In genomic region chr3:102053375-102053989, GRCh38 we compare ENCODE assay signal across 9 cellular contexts.
DNase-seq lines count a peak whose midpoint lies in the region; ATAC-seq, FAIRE-seq and TF ChIP-seq lines count a peak whose summit lies in the region.
"Had no signal": no experiment of that assay in that cellular context is flagged by ENCODE, and none has a peak within 500 bp of the region (broad histone marks: within the 10 kb centered on the region; RNA-seq: fewer than 3 reads in every experiment).

No MANE protein-coding gene starts in this region.

- no CpG with 5 or more reads among the region's 4 CpGs for WGBS in trophoblast cell (ENCODE audit: extremely low coverage, insufficient coverage, insufficient read length)

- H3K23ac ChIP-seq in trophoblast cell (ENCODE audit: low read length): no peak overlapping the region

- no peaks in the 10 kb centered on the region for H3K79me1 ChIP-seq in trophoblast cell (ENCODE audit: low read length)

- H2AFZ ChIP-seq in astrocyte (ENCODE audit: low read depth, low read length): peak overlapping the region; percentile 6
- H2AFZ ChIP-seq in trophoblast cell (ENCODE audit: insufficient read depth, low read length, poor library complexity): no peak overlapping the region

- FAIRE-seq in astrocyte (lab: Jason Lieb, UNC) (no peak), HTR-8/SVneo (lab: Jason Lieb, UNC) (no peak)

- no peaks in the 10 kb centered on the region for H3K36me3 ChIP-seq in astrocyte (ENCODE audit: insufficient read depth, low read length)
- H3K36me3 ChIP-seq in trophoblast cell (ENCODE audit: control insufficient read depth in 1 of 2, insufficient read depth in 2 of 2, low read length in 2 of 2): no peaks in the 10 kb centered on the region
- H3K36me3 ChIP-seq in gastrocnemius medialis: no peaks in the 10 kb centered on the region

- no peak overlapping the region for H3K4ac ChIP-seq in trophoblast cell (ENCODE audit: low read depth, low read length)

- H3K79me2 ChIP-seq in astrocyte (ENCODE audit: insufficient read depth, low read length): no peaks in the 10 kb centered on the region
- no peaks in the 10 kb centered on the region for H3K79me2 ChIP-seq in trophoblast cell (ENCODE audit: control insufficient read depth, insufficient read depth, low read length, poor library complexity)

- no peak overlapping the region for H3K14ac ChIP-seq in trophoblast cell (ENCODE audit: low read length)

- H3K27me3 ChIP-seq in astrocyte (ENCODE audit: insufficient read depth, low read length) (no peaks in the 10 kb centered on the region), trophoblast cell (ENCODE audit: insufficient read depth, low read length) (no peaks in the 10 kb centered on the region), gastrocnemius medialis (no peaks in the 10 kb centered on the region)

- peak overlapping the region; percentile 7 for H3K27ac ChIP-seq in astrocyte (ENCODE audit: low read depth, low read length)
- no peak overlapping the region for H3K27ac ChIP-seq in trophoblast cell (ENCODE audit: low read depth, low read length)
- H3K27ac ChIP-seq in gastrocnemius medialis: no peak overlapping the region

- H3K27me3 Mint-ChIP-seq in astrocyte (ENCODE audit: low read depth, unreplicated experiment) (no peaks in the 10 kb centered on the region), T-helper 17 cell (no peaks in the 10 kb centered on the region), T-cell (no peaks in the 10 kb centered on the region)

- H3K4me2 ChIP-seq in astrocyte (ENCODE audit: low read length) (peak overlapping the region; percentile 13), trophoblast cell (ENCODE audit: low read length) (no peak overlapping the region)

- TF ChIP-seq CTCF in astrocyte (IDR thresholded peaks at IDR 0.05; ENCODE audit: insufficient read depth, low read depth, low read length) (no peak), gastrocnemius medialis (IDR thresholded peaks at IDR 0.05 in 4 of 5, conservative IDR thresholded peaks at IDR 0.05 in 1 of 5) (no peak)

- peaks cover 4% of the 10 kb centered on the region for H3K4me1 Mint-ChIP-seq in astrocyte (ENCODE audit: low read depth, unreplicated experiment)
- peaks cover 12% of the 10 kb centered on the region for H3K4me1 Mint-ChIP-seq in T-helper 17 cell
- H3K4me1 Mint-ChIP-seq in T-cell: peaks cover 22 to 29% (median 24%) of the 10 kb centered on the region in 3 donors

- H3K4me3 Mint-ChIP-seq in astrocyte (ENCODE audit: unreplicated experiment) (no peak overlapping the region), T-helper 17 cell (no peak overlapping the region), T-cell (no peak overlapping the region)

- H3K36me3 Mint-ChIP-seq in astrocyte (ENCODE audit: low read depth, unreplicated experiment): peaks cover 3% of the 10 kb centered on the region
- H3K36me3 Mint-ChIP-seq in T-helper 17 cell (ENCODE audit: low read depth): peaks cover 3% of the 10 kb centered on the region
- peaks cover 7% of the 10 kb centered on the region for H3K36me3 Mint-ChIP-seq in T-cell

- no peak overlapping the region for H3K9ac ChIP-seq in astrocyte (ENCODE audit: low read length)
- no peak overlapping the region for H3K9ac ChIP-seq in trophoblast cell (ENCODE audit: low read length)

- H3K9me3 ChIP-seq in astrocyte (ENCODE audit: insufficient read depth, low read depth, low read length) (no peaks in the 10 kb centered on the region), trophoblast cell (ENCODE audit: insufficient read depth, low read depth, low read length) (no peaks in the 10 kb centered on the region), gastrocnemius medialis (no peaks in the 10 kb centered on the region), T-helper 17 cell (ENCODE audit: control insufficient read depth, low read length, poor library complexity, severe bottlenecking) (peaks cover 3% of the 10 kb centered on the region)

- intact Hi-C loops in gastrocnemius medialis (cut with DNase I; ENCODE audit: low total_unique reads): no loop called here

- H2BK120ac ChIP-seq in trophoblast cell (ENCODE audit: insufficient read depth, low read length, poor library complexity): no peak overlapping the region

- CTCF ChIA-PET in T-cell (lab: Charles Lee): no interaction called here

- no peak overlapping the region for H3K27ac Mint-ChIP-seq in astrocyte (ENCODE audit: unreplicated experiment)
- no peak overlapping the region for H3K27ac Mint-ChIP-seq in T-helper 17 cell
- no peak overlapping the region for H3K27ac Mint-ChIP-seq in T-cell

- H4K20me1 ChIP-seq in astrocyte (ENCODE audit: insufficient read depth, low read length): no peaks in the 10 kb centered on the region

- no peak overlapping the region for H3K18ac ChIP-seq in trophoblast cell (ENCODE audit: low read length)

- no peak overlapping the region for H2BK5ac ChIP-seq in trophoblast cell (ENCODE audit: low read depth, low read length, poor library complexity)

- H4K12ac ChIP-seq in trophoblast cell (ENCODE audit: low read depth, low read length): no peak overlapping the region

- no peak for TF ChIP-seq POLR2A in gastrocnemius medialis (IDR thresholded peaks at IDR 0.05)

- peaks cover 3% of the 10 kb centered on the region for H3K4me1 ChIP-seq in astrocyte (ENCODE audit: insufficient read depth, low read length)
- H3K4me1 ChIP-seq in trophoblast cell (ENCODE audit: control insufficient read depth in 1 of 2, insufficient read depth in 2 of 2, low read length in 2 of 2): no peaks in the 10 kb centered on the region
- no peaks in the 10 kb centered on the region for H3K4me1 ChIP-seq in gastrocnemius medialis

- H2BK12ac ChIP-seq in trophoblast cell (ENCODE audit: low read length): no peak overlapping the region

- in situ Hi-C loops in gastrocnemius medialis (cut with MboI; ENCODE audit: low sequenced_read_pairs in 4 of 4): no loop called here

- H3K9me3 Mint-ChIP-seq in astrocyte (ENCODE audit: unreplicated experiment) (peaks cover 17% of the 10 kb centered on the region), T-cell (peaks cover 4 to 21% (median 14%) of the 10 kb centered on the region in 3 donors)

- POLR2A ChIA-PET in T-cell (lab: Charles Lee): no interaction called here

- peak; percentile 80 for DNase-seq in astrocyte (ENCODE audit: low read depth)
- peak; percentile 63 to 80 for DNase-seq in trophoblast cell
- no peak for DNase-seq in gastrocnemius medialis
- no peak for DNase-seq in T-helper 17 cell
- DNase-seq in HTR-8/SVneo (ENCODE audit: insufficient read length, low spot score): no peak
- no peak for DNase-seq in T-cell
- DNase-seq: stimulated activated CD4-positive, alpha-beta T cell treated with anti-CD3 and anti-CD28 coated beads, Interleukin-1b, Interleukin-23, amount 100 ng/mL, for 48 hours had no signal

- H4K91ac ChIP-seq in trophoblast cell (ENCODE audit: low read depth, low read length): no peak overlapping the region

- ATAC-seq in GM18858 (IDR thresholded peaks at IDR 0.05; ENCODE audit: unreplicated experiment) (peak; percentile 39), HG02938 (IDR thresholded peaks at IDR 0.05; ENCODE audit: unreplicated experiment) (peak; percentile 47), gastrocnemius medialis (no peak), T-helper 17 cell (no peak), T-cell (replicated peaks in 1 of 4) (no peak)

- no peak overlapping the region for H3K4me3 ChIP-seq in astrocyte (ENCODE audit: insufficient read depth, low read depth, low read length)
- no peak overlapping the region for H3K4me3 ChIP-seq in trophoblast cell (ENCODE audit: low read depth, low read length)
- H3K4me3 ChIP-seq in gastrocnemius medialis: no peak overlapping the region

- H4K8ac ChIP-seq in trophoblast cell (ENCODE audit: low read depth, low read length): no peak overlapping the region

- no peak overlapping the region for H2AK5ac ChIP-seq in trophoblast cell (ENCODE audit: low read length)

Comparison
In these comparisons a context has a peak if more than half of its experiments do, and no peak if none do; other contexts are left out.
1. ATAC-seq: peak in GM18858 (single experiment) and HG02938 (single experiment); none in gastrocnemius medialis (0 of 2), T-helper 17 cell (single experiment) and T-cell (0 of 4).
2. DNase-seq: peak in astrocyte (single experiment) and trophoblast cell (2 of 2); none in gastrocnemius medialis (0 of 2), T-helper 17 cell (0 of 3), HTR-8/SVneo (single experiment) and T-cell (0 of 34).